Comparison of ENCODE assay signal across 1 cellular context in genomic region chr3:9794400-9794799, GRCh38.
TF ChIP-seq lines count a peak whose summit lies in the region.

No MANE protein-coding gene starts in this region.

TF ChIP-seq in A549, 52 proteins besides CTCF, POLR2A, EP300 and RAD21:
- TF ChIP-seq HOXB13 (CRISPR knock-in tag; IDR thresholded peaks at IDR 0.05; ENCODE audit: low read depth) (no peak), HEYL (CRISPR knock-in tag; IDR thresholded peaks at IDR 0.05) (no peak), MAX (IDR thresholded peaks at IDR 0.05) (no peak), MAFK (IDR thresholded peaks at IDR 0.05; ENCODE audit: partially characterized antibody) (no peak), FOSB (CRISPR knock-in tag; IDR thresholded peaks at IDR 0.05) (no peak), MYC (IDR thresholded peaks at IDR 0.05; ENCODE audit: borderline replicate concordance, low read length) (no peak), RNF2 (IDR thresholded peaks at IDR 0.05; ENCODE audit: borderline replicate concordance, low read depth) (no peak), NR3C1 (IDR thresholded peaks at IDR 0.05) (no peak), CHD4 (IDR thresholded peaks at IDR 0.05; ENCODE audit: borderline replicate concordance) (no peak)
- TF ChIP-seq, protein P1, sequence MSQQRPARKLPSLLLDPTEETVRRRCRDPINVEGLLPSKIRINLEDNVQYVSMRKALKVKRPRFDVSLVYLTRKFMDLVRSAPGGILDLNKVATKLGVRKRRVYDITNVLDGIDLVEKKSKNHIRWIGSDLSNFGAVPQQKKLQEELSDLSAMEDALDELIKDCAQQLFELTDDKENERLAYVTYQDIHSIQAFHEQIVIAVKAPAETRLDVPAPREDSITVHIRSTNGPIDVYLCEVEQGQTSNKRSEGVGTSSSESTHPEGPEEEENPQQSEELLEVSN (IDR thresholded peaks at IDR 0.05; ENCODE audit: borderline replicate concordance, low read depth): no peak
- TF ChIP-seq, protein P2, sequence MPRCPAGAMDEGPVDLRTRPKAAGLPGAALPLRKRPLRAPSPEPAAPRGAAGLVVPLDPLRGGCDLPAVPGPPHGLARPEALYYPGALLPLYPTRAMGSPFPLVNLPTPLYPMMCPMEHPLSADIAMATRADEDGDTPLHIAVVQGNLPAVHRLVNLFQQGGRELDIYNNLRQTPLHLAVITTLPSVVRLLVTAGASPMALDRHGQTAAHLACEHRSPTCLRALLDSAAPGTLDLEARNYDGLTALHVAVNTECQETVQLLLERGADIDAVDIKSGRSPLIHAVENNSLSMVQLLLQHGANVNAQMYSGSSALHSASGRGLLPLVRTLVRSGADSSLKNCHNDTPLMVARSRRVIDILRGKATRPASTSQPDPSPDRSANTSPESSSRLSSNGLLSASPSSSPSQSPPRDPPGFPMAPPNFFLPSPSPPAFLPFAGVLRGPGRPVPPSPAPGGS (IDR thresholded peaks at IDR 0.05): no peak
